9 cellular contexts compared by ENCODE assay signal in the genomic region with DNA sequence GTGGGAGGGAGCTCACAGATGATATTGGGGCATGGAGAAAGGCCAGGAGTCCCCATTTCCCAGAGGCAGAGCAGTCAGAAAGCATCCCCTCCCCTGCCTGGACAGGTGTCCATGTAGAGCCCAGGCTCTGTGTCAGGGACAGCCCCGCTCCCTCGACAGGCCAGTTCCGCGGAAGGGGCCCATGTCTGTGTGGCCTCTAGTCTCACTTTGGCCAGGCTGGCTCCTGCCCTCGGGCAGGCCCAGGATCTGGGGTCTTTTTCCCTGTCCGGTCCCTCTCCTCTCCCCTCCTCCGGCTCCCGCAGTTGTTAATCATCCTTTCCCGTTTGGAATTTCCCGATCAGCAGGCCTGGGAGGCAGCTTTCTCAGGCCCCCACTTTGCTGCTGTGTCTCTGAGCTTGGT. TPM values are rescaled to one million over a fixed set of nuclear protein-coding genes. Genes with fewer than 3 reads are reported as not detected.
A peak's percentile ranks its signal among the peaks of the same experiment; 100 is the strongest.
DNase-seq lines count a peak whose midpoint lies in the region; ATAC-seq, FAIRE-seq and TF ChIP-seq lines count a peak whose summit lies in the region.
"Had no signal": no experiment of that assay in that cellular context is flagged by ENCODE, and none has a peak within 500 bp of the region (broad histone marks: within the 10 kb centered on the region; RNA-seq: fewer than 3 reads in every experiment).

No MANE protein-coding gene starts in this region.

- H3K27ac ChIP-seq in OCI-LY3 (ENCODE audit: low read length) (no peak overlapping the region), kidney (ENCODE audit: low read depth in 2 of 2, low read length in 2 of 2) (no peak overlapping the region), neuronal stem cell (replicated peaks; ENCODE audit: low read length) (no peak overlapping the region), temporal lobe (ENCODE audit: low read depth, low read length) (peak overlapping the region; percentile 17), gastroesophageal sphincter (no peak overlapping the region)

- H3K4me2 ChIP-seq in OCI-LY3 (ENCODE audit: low read length) (0 out of 2 replicates have a peak overlapping the region, but pooled peaks have one; percentile 65), neuronal stem cell (ENCODE audit: insufficient read depth, low read length, poor library complexity, severe bottlenecking) (no peak overlapping the region)

- no peak overlapping the region for H2BK120ac ChIP-seq in neuronal stem cell (ENCODE audit: low read depth, low read length)

- H4K20me1 ChIP-seq in OCI-LY3 (ENCODE audit: insufficient read depth, low read length), result no peaks in the 10 kb centered on the region

- H3K4me1 ChIP-seq in OCI-LY3 (ENCODE audit: low read length) (peaks cover 28% of the 10 kb centered on the region), kidney (ENCODE audit: control insufficient read depth in 1 of 2, insufficient read depth in 1 of 2, low read depth in 1 of 2, low read length in 2 of 2) (peaks cover 0 to 4% of the 10 kb centered on the region in 2 donors), neuronal stem cell (ENCODE audit: control insufficient read depth in 2 of 2, insufficient read depth in 1 of 2, low read depth in 1 of 2, low read length in 2 of 2) (peaks cover 2 to 25% of the 10 kb centered on the region in 2 donors), gastroesophageal sphincter (peaks cover 0 to 16% (median 11%) of the 10 kb centered on the region in 3 donors)

- peak overlapping the region; percentile 20 for H2AK5ac ChIP-seq in neuronal stem cell (ENCODE audit: low read depth, low read length)

- peak overlapping the region; percentile 71 for H2BK15ac ChIP-seq in neuronal stem cell (ENCODE audit: low read length)

- H4K8ac ChIP-seq in neuronal stem cell (ENCODE audit: low read depth, low read length), result no peak overlapping the region

- TF ChIP-seq EP300 in gastroesophageal sphincter (IDR thresholded peaks at IDR 0.05), result no peak

- WGBS in neuronal stem cell (ENCODE audit: extremely low coverage in 2 of 2, insufficient read length in 2 of 2, insufficient replicate concordance in 1 of 2), 2 donors, result no CpG with 5 or more reads among the region's 10 CpGs
- 79 to 80% methylated on average over 1 to 6 of the region's 10 CpGs for WGBS in gastroesophageal sphincter (ENCODE audit: low coverage in 1 of 2), 2 donors

- H4K91ac ChIP-seq in neuronal stem cell (ENCODE audit: low read depth, low read length, poor library complexity), result no peak overlapping the region

- H3K9me3 ChIP-seq in OCI-LY3 (ENCODE audit: insufficient read depth, low read length), result no peaks in the 10 kb centered on the region
- no peaks in the 10 kb centered on the region for H3K9me3 ChIP-seq in kidney (ENCODE audit: control insufficient read depth in 1 of 2, low read length in 2 of 2)
- H3K9me3 ChIP-seq in neuronal stem cell (replicated peaks in 1 of 2; ENCODE audit: control insufficient read depth in 2 of 2, insufficient read depth in 1 of 2, low read depth in 1 of 2, low read length in 2 of 2), result no peaks in the 10 kb centered on the region
- no peaks in the 10 kb centered on the region for H3K9me3 ChIP-seq in gastroesophageal sphincter

- FAIRE-seq in kidney (lab: Jason Lieb, UNC), result no peak

- TF ChIP-seq POLR2A in gastroesophageal sphincter (IDR thresholded peaks at IDR 0.05), result no peak

- H3K4ac ChIP-seq in neuronal stem cell (ENCODE audit: low read length), result no peak overlapping the region

- no peak overlapping the region for H3K18ac ChIP-seq in neuronal stem cell (ENCODE audit: low read length)

- H3K14ac ChIP-seq in neuronal stem cell (ENCODE audit: low read length), result peak overlapping the region; percentile 25

- H2BK12ac ChIP-seq in neuronal stem cell (ENCODE audit: low read length), result peak overlapping the region; percentile 7

- no peaks in the 10 kb centered on the region for H3K79me1 ChIP-seq in neuronal stem cell (ENCODE audit: low read depth, low read length)

- ATAC-seq in gastroesophageal sphincter (no peak), HG03280 (IDR thresholded peaks at IDR 0.05; ENCODE audit: unreplicated experiment) (no peak)

- intact Hi-C loops in kidney (cut with DNase I), result loop anchor here (5.0 kb wide), 1 partner anchor 289 kb away; no protein-coding TSS in a partner anchor
- intact Hi-C loops in head of caudate nucleus (cut with DNase I), result loop anchor here (2.0 kb wide), 1 partner anchor 292 kb away; no protein-coding TSS in a partner anchor

- H2AFZ ChIP-seq in OCI-LY3 (ENCODE audit: low read depth, low read length), result no peak overlapping the region
- H2AFZ ChIP-seq in neuronal stem cell (ENCODE audit: low read length), result no peak overlapping the region

- no peak overlapping the region for H3K9ac ChIP-seq in OCI-LY3 (ENCODE audit: low read length)
- no peak overlapping the region for H3K9ac ChIP-seq in kidney (ENCODE audit: low read length in 2 of 2)
- no peak overlapping the region for H3K9ac ChIP-seq in neuronal stem cell (ENCODE audit: low read depth, low read length, poor library complexity)

- no peak overlapping the region for H3K23ac ChIP-seq in neuronal stem cell (ENCODE audit: low read depth, low read length, poor library complexity)

- no peaks in the 10 kb centered on the region for H3K79me2 ChIP-seq in OCI-LY3 (ENCODE audit: low read length)

- H3K27me3 ChIP-seq in OCI-LY3 (ENCODE audit: low read depth, low read length), result peaks cover 26% of the 10 kb centered on the region
- peaks cover 0 to 59% (median 11%) of the 10 kb centered on the region in 3 experiments for H3K27me3 ChIP-seq in neuronal stem cell (ENCODE audit: control insufficient read depth in 3 of 3, insufficient read depth in 3 of 3, low read depth in 1 of 3, low read length in 3 of 3)
- peaks cover 64% of the 10 kb centered on the region for H3K27me3 ChIP-seq in gastroesophageal sphincter

- no peak for TF ChIP-seq CTCF in OCI-LY3 (IDR thresholded peaks at IDR 0.05; ENCODE audit: low read depth, low read length)
- TF ChIP-seq CTCF in kidney (IDR thresholded peaks at IDR 0.05; ENCODE audit: borderline replicate concordance, extremely low read depth, insufficient read depth), result no peak
- no peak for TF ChIP-seq CTCF in gastroesophageal sphincter (IDR thresholded peaks at IDR 0.05)

- no peak overlapping the region for H3K4me3 ChIP-seq in OCI-LY3 (ENCODE audit: low read length)
- no peak overlapping the region for H3K4me3 ChIP-seq in kidney (ENCODE audit: low read length in 2 of 2)
- H3K4me3 ChIP-seq in neuronal stem cell (ENCODE audit: low read length in 2 of 2), result no peak overlapping the region
- H3K4me3 ChIP-seq in gastroesophageal sphincter, result no peak overlapping the region

- DNase-seq in kidney (peak; percentile 76), neuronal stem cell (ENCODE audit: low spot score) (no peak), head of caudate nucleus (no peak), HCEC 1CT (no peak)
- DNase-seq: GF-D8 had no signal

- peak overlapping the region; percentile 59 for H2BK5ac ChIP-seq in neuronal stem cell (ENCODE audit: low read length)

- H3K36me3 ChIP-seq in OCI-LY3 (replicated peaks; ENCODE audit: low read depth, low read length) (no peaks in the 10 kb centered on the region), kidney (ENCODE audit: control insufficient read depth in 1 of 2, insufficient read depth in 2 of 2, low read length in 2 of 2) (no peaks in the 10 kb centered on the region), neuronal stem cell (replicated peaks in 1 of 2; ENCODE audit: control insufficient read depth in 2 of 2, insufficient read depth in 2 of 2, low read length in 2 of 2) (no peaks in the 10 kb centered on the region), gastroesophageal sphincter (no peaks in the 10 kb centered on the region)

RNA-seq across cellular contexts. Expression of a gene that starts 20.4 kb away (rescaled TPM):
- total RNA-seq in kidney, result 225 TPM
- 190 TPM for polyA plus RNA-seq in kidney (ENCODE audit: insufficient read depth, low read depth, low replicate concordance)
- polyA plus RNA-seq in neuronal stem cell (2013, experiment 1 of 2), result 174 TPM
- 169 TPM for polyA plus RNA-seq in neuronal stem cell (2013, experiment 2 of 2)
- 79.4 TPM for total RNA-seq in temporal lobe
- 100 to 1,000 TPM in 1 of 4 donors, 10 to 100 TPM in 3; 81.3 to 138 (median 90.3) TPM for total RNA-seq in gastroesophageal sphincter
